Comparison of ENCODE assay signal across 9 cellular contexts in the genomic region with DNA sequence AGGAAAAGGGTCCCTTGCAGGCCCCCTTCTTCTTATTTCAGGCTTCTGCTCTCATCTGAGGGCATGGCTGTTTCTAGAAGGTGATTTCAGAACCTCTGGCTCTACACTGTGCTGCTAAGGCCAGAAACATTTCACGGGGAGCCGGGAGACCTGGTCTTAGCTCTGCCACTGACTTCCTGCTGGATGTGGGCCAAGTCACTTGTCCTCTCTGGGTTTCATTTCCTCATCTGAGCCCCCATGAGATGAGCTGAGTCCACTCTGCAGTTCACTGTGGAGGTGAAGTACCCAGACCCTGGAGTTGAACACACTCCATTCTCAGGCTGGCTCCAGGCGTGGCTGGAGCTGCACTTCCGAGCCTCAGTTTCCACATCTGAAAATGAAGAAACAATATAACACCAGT. TPM values are rescaled to one million over a fixed set of nuclear protein-coding genes. Genes with fewer than 3 reads are reported as not detected.
DNase-seq lines count a peak whose midpoint lies in the region; ATAC-seq and TF ChIP-seq lines count a peak whose summit lies in the region.
"Had no signal": no experiment of that assay in that cellular context is flagged by ENCODE, and none has a peak within 500 bp of the region (broad histone marks: within the 10 kb centered on the region; RNA-seq: fewer than 3 reads in every experiment).

No MANE protein-coding gene starts in this region.

- H3K9me3 ChIP-seq in gastrocnemius medialis, result no peaks in the 10 kb centered on the region
- no peaks in the 10 kb centered on the region for H3K9me3 ChIP-seq in Caco-2

- intact Hi-C loops in gastrocnemius medialis (cut with DNase I; ENCODE audit: low total_unique reads) (no loop called here), Caco-2 (cut with micrococcal nuclease; ENCODE audit: unreplicated experiment) (no loop called here)

- no peaks in the 10 kb centered on the region for H3K36me3 Mint-ChIP-seq in T-helper 2 cell treated with Interferon-gamma antibody and Interleukin-4, amounts not matched to agents 5 μg/mL and 100 μg/mL, for 36 hours (ENCODE audit: low read depth)
- no peaks in the 10 kb centered on the region for H3K36me3 Mint-ChIP-seq in Caco-2 (ENCODE audit: insufficient read depth, unreplicated experiment)

- peaks cover 7% of the 10 kb centered on the region for H3K27me3 Mint-ChIP-seq in T-helper 2 cell treated with Interferon-gamma antibody and Interleukin-4, amounts not matched to agents 5 μg/mL and 100 μg/mL, for 36 hours (ENCODE audit: low read depth)
- H3K27me3 Mint-ChIP-seq in Caco-2 (ENCODE audit: insufficient read depth, unreplicated experiment), result peaks cover 5% of the 10 kb centered on the region

- DNase-seq in DMS79 treated with DMSO at 0.1 percent for 48 hours (lab: John Stamatoyannopoulos, UW) (peak; percentile 9), DMS79 (lab: John Stamatoyannopoulos, UW) (no peak), caudate nucleus (lab: John Stamatoyannopoulos, UW) (peak in 14 of 61 donors; percentile 1 to 45 (median 9)), gastrocnemius medialis (peak; percentile 11 to 29), Caco-2 (no peak), NCI-H2107 (lab: John Stamatoyannopoulos, UW) (no peak)
- no peak for DNase-seq in T-helper 2 cell treated with Interferon-gamma antibody and Interleukin-4, amounts not matched to agents 5 μg/mL and 100 μg/mL, for 36 hours (ENCODE audit: low spot score)

- POLR2A ChIA-PET in Caco-2 (lab: Charles Lee), result no interaction called here

- H3K4me3 Mint-ChIP-seq in T-helper 2 cell treated with Interferon-gamma antibody and Interleukin-4, amounts not matched to agents 5 μg/mL and 100 μg/mL, for 36 hours, result no peak overlapping the region
- H3K4me3 Mint-ChIP-seq in Caco-2 (ENCODE audit: unreplicated experiment), result no peak overlapping the region

- H3K27me3 ChIP-seq in gastrocnemius medialis (peaks cover 0 to 6% (median 2%) of the 10 kb centered on the region in 3 donors), Caco-2 (replicated peaks; ENCODE audit: control insufficient read depth, insufficient read depth, low read length) (no peaks in the 10 kb centered on the region)

- H3K27ac ChIP-seq in caudate nucleus (ENCODE audit: low read depth, low read length) (peak overlapping the region; percentile 63), gastrocnemius medialis (no peak overlapping the region)
- H3K27ac ChIP-seq: 22Rv1 had no signal

- no TSS peak for BruUV-seq in Caco-2 (replicated peaks; lab: Mats Ljungman, UMichigan)

- H3K9me3 Mint-ChIP-seq in T-helper 2 cell treated with Interferon-gamma antibody and Interleukin-4, amounts not matched to agents 5 μg/mL and 100 μg/mL, for 36 hours, result no peaks in the 10 kb centered on the region
- H3K9me3 Mint-ChIP-seq in Caco-2 (ENCODE audit: unreplicated experiment), result no peaks in the 10 kb centered on the region

- H3K4me3 ChIP-seq in gastrocnemius medialis, result no peak overlapping the region
- no peak overlapping the region for H3K4me3 ChIP-seq in Caco-2 (ENCODE audit: low read depth, low read length)

- no peak for TF ChIP-seq POLR2A in gastrocnemius medialis (IDR thresholded peaks at IDR 0.05)

- H3K27ac Mint-ChIP-seq in T-helper 2 cell treated with Interferon-gamma antibody and Interleukin-4, amounts not matched to agents 5 μg/mL and 100 μg/mL, for 36 hours, result no peak overlapping the region
- no peak overlapping the region for H3K27ac Mint-ChIP-seq in Caco-2 (ENCODE audit: unreplicated experiment)

- ATAC-seq in HG03565 (IDR thresholded peaks at IDR 0.05; ENCODE audit: unreplicated experiment), result peak; percentile 47
- no peak for ATAC-seq in gastrocnemius medialis

- H3K4me1 ChIP-seq in gastrocnemius medialis (no peaks in the 10 kb centered on the region), Caco-2 (no peaks in the 10 kb centered on the region)

- CTCF ChIA-PET in Caco-2 (lab: Charles Lee), result no interaction called here

- peaks cover 22% of the 10 kb centered on the region for H3K4me1 Mint-ChIP-seq in T-helper 2 cell treated with Interferon-gamma antibody and Interleukin-4, amounts not matched to agents 5 μg/mL and 100 μg/mL, for 36 hours (ENCODE audit: low read depth)
- no peaks in the 10 kb centered on the region for H3K4me1 Mint-ChIP-seq in Caco-2 (ENCODE audit: low read depth, unreplicated experiment)

- H3K36me3 ChIP-seq in gastrocnemius medialis, result no peaks in the 10 kb centered on the region
- H3K36me3 ChIP-seq in Caco-2 (ENCODE audit: control insufficient read depth, insufficient read depth, low read length), result no peaks in the 10 kb centered on the region

- TF ChIP-seq CTCF in gastrocnemius medialis (IDR thresholded peaks at IDR 0.05 in 4 of 5, conservative IDR thresholded peaks at IDR 0.05 in 1 of 5) (no peak), Caco-2 (IDR thresholded peaks at IDR 0.05; ENCODE audit: insufficient read depth in 1 of 2, low read depth in 1 of 2, low read length in 1 of 2, severe bottlenecking in 1 of 2, unreplicated experiment in 1 of 2) (no peak)

- in situ Hi-C loops in gastrocnemius medialis (cut with MboI; ENCODE audit: low sequenced_read_pairs in 4 of 4), result no loop called here

RNA-seq across cellular contexts. Expression of a gene that starts 2.1 kb away (rescaled TPM):
- total RNA-seq in gastrocnemius medialis, result not detected
- total RNA-seq in Caco-2 (2022), result not detected in 2 replicates

RNA-seq across cellular contexts. Expression of a gene that starts 41.9 kb away (rescaled TPM):
- not detected for total RNA-seq in gastrocnemius medialis
- not detected in 2 replicates for total RNA-seq in Caco-2 (2022)

Comparison
In these comparisons a context has a peak if more than half of its experiments do, and no peak if none do; other contexts are left out.
1. DNase-seq: peak in DMS79 treated with DMSO at 0.1 percent for 48 hours (single experiment) and gastrocnemius medialis (2 of 2); none in DMS79 (single experiment), T-helper 2 cell treated with Interferon-gamma antibody and Interleukin-4, amounts not matched to agents 5 μg/mL and 100 μg/mL, for 36 hours (single experiment), Caco-2 (0 of 2) and NCI-H2107 (single experiment).